8 cellular contexts compared by ENCODE assay signal in genomic region chr2:239225921-239226561, GRCh38.
A peak's percentile ranks its signal among the peaks of the same experiment; 100 is the strongest.
DNase-seq lines count a peak whose midpoint lies in the region; ATAC-seq, FAIRE-seq and TF ChIP-seq lines count a peak whose summit lies in the region.

No MANE protein-coding gene starts in this region.

- no peaks in the 10 kb centered on the region for H3K9me3 Mint-ChIP-seq in MCF 10A (ENCODE audit: unreplicated experiment)

- H3K27ac Mint-ChIP-seq in MCF 10A (ENCODE audit: low read depth, unreplicated experiment) = no peak overlapping the region

- H3K36me3 Mint-ChIP-seq in MCF 10A (ENCODE audit: insufficient read depth, unreplicated experiment) = no peaks in the 10 kb centered on the region

- H3K4me3 ChIP-seq in breast epithelium (no peak overlapping the region), coronary artery (no peak overlapping the region), muscle layer of duodenum (ENCODE audit: low read depth in 1 of 2, low read length in 2 of 2) (peak overlapping the region in 1 of 2 donors; percentile 18), urinary bladder (ENCODE audit: low read depth, low read length) (no peak overlapping the region)

- TF ChIP-seq POLR2A in breast epithelium (IDR thresholded peaks at IDR 0.05) (no peak), GM12892 (IDR thresholded peaks at IDR 0.05; ENCODE audit: low read depth, low read length) (no peak)

- CTCF ChIA-PET in MCF 10A (lab: Yijun Ruan, JAX) = interaction anchor here (0.7 kb wide), 1 partner anchor 32 kb away, joined by 3 read pairs; no protein-coding TSS in a partner anchor

- H3K36me3 ChIP-seq in breast epithelium (no peaks in the 10 kb centered on the region), muscle layer of duodenum (ENCODE audit: control insufficient read depth in 1 of 2, insufficient read depth in 2 of 2, low read length in 2 of 2) (no peaks in the 10 kb centered on the region), urinary bladder (ENCODE audit: insufficient read depth) (no peaks in the 10 kb centered on the region)

- no TSS peak for BruUV-seq in MCF 10A (replicated peaks; lab: Mats Ljungman, UMichigan)

- no peak for DNase-seq in breast epithelium (ENCODE audit: low spot score in 2 of 2)
- DNase-seq in MCF 10A (ENCODE audit: unreplicated experiment) = no peak
- peak; percentile 69 for DNase-seq in coronary artery (ENCODE audit: low spot score)
- DNase-seq in GM12892 (ENCODE audit: insufficient read length) = no peak
- DNase-seq in DMS153 treated with DMSO at 0.1 percent for 48 hours (lab: John Stamatoyannopoulos, UW; ENCODE audit: unreplicated experiment) = no peak

- no peak overlapping the region for H3K4me3 Mint-ChIP-seq in MCF 10A (ENCODE audit: unreplicated experiment)

- H3K27me3 ChIP-seq in breast epithelium = no peaks in the 10 kb centered on the region
- no peaks in the 10 kb centered on the region for H3K27me3 ChIP-seq in muscle layer of duodenum (ENCODE audit: low read depth, low read length)

- H3K4me1 Mint-ChIP-seq in MCF 10A (ENCODE audit: insufficient read depth, unreplicated experiment) = no peaks in the 10 kb centered on the region

- POLR2A ChIA-PET in MCF 10A (lab: Yijun Ruan, JAX) = interaction anchor here (0.7 kb wide), 1 partner anchor 27 kb away, joined by 4 read pairs; no protein-coding TSS in a partner anchor

- no peaks in the 10 kb centered on the region for H3K27me3 Mint-ChIP-seq in MCF 10A (ENCODE audit: insufficient read depth, unreplicated experiment)

- ATAC-seq in GM18909 (IDR thresholded peaks at IDR 0.05; ENCODE audit: poor library complexity, unreplicated experiment) = no peak

- intact Hi-C loops in breast epithelium (cut with DNase I; ENCODE audit: low total_unique reads) (no loop called here), MCF 10A (cut with micrococcal nuclease) (no loop called here)

- TF ChIP-seq CTCF in breast epithelium (IDR thresholded peaks at IDR 0.05) = no peak
- TF ChIP-seq CTCF in MCF 10A (IDR thresholded peaks at IDR 0.05; ENCODE audit: unreplicated experiment) = no peak
- TF ChIP-seq CTCF in coronary artery (IDR thresholded peaks at IDR 0.05) = no peak

- H3K9me3 ChIP-seq in breast epithelium = no peaks in the 10 kb centered on the region
- no peaks in the 10 kb centered on the region for H3K9me3 ChIP-seq in muscle layer of duodenum (ENCODE audit: control insufficient read depth in 1 of 2, low read length in 2 of 2)

- FAIRE-seq in GM12892 (lab: Jason Lieb, UNC) = no peak

- 25% methylated on average over 13 of the region's 13 CpGs for WGBS in urinary bladder

- H3K27ac ChIP-seq in breast epithelium (peak overlapping the region; percentile 50 to 76), coronary artery (peak overlapping the region; percentile 83 to 96), muscle layer of duodenum (ENCODE audit: low read length) (peak overlapping the region; percentile 82), urinary bladder (ENCODE audit: low read depth) (peak overlapping the region; percentile 34)

- H3K4me1 ChIP-seq in breast epithelium (peaks cover 15 to 16% of the 10 kb centered on the region in 2 donors), muscle layer of duodenum (ENCODE audit: control insufficient read depth in 1 of 2, insufficient read depth in 2 of 2, low read length in 2 of 2) (peaks cover 58 to 91% of the 10 kb centered on the region in 2 donors), urinary bladder (ENCODE audit: insufficient read depth) (no peaks in the 10 kb centered on the region)

Comparison
In these comparisons a context has a peak if more than half of its experiments do, and no peak if none do; other contexts are left out.
1. H3K27ac ChIP-seq: peak in every context shown above with its lines; median percentile 90 in coronary artery; 82 in muscle layer of duodenum; 63 in breast epithelium; 34 in urinary bladder.